In the genomic region with DNA sequence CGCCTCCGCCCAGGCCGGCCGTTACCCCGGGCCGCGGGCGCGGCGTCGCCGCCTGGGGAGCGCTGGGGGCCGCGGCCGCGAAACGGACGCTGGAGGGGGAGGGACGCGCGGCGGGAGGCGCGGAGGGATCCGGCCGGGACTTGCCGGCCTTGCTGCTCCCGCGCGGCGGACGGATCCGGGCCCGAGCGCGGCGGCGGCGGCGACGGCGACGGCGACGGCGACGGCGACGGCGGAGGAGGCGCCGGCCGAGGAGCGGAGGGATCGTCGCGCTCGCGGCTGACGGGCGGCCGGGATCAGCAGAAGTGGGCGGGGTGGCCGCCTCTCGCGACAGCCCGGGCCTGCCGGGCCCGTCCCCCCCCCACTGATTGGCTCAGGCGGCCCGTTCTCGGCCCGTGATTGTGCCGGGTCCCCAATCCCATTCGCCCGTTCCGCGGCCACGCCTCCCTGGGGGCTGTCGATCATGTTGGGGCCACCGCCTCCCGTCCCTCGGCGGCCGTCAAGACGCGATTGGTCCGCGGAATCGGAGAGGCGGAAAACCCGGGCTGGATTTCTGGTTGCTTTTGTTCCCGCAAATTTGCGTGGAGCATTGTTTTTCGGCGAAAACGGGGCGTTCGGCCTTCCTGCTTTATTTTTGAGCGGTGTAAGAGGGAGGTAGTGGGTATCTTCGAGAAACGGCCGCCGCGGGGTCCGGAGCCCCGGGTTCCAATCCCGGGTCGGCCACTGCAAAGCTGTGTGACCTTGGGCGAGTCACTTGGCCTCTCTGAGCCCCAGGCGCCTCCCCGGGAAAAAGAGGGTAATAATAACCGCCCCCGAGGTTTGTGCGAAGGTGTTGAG, we compare ENCODE assay signal across 1 cellular context.
TF ChIP-seq lines count a peak whose summit lies in the region.

Gene ZCCHC14, minus strand, starts transcription at position 304 of the 834 bp plus-strand sequence. CDS start 786 bp downstream, outside the sequence.

TF ChIP-seq in K562, 482 proteins besides CTCF, POLR2A, EP300 and RAD21 (continued from another document and continues in another):
- TF ChIP-seq U2AF2 (optimal IDR thresholded peaks at IDR 0.05; ENCODE audit: low read depth, low read length) (no peak), MITF (IDR thresholded peaks at IDR 0.05) (no peak), ZFP30 (CRISPR knock-in tag; IDR thresholded peaks at IDR 0.05; ENCODE audit: borderline replicate concordance) (no peak), SFPQ (IDR thresholded peaks at IDR 0.05; ENCODE audit: low read depth, low read length) (no peak), ZBTB5 (IDR thresholded peaks at IDR 0.05) (no peak), ZNF24 (IDR thresholded peaks at IDR 0.05) (peak; percentile 15; the same call in 1 of the 2 replicates), ATF7 (IDR thresholded peaks at IDR 0.05) (peak; percentile 57; the same call in 1 of the 2 replicates), ID3 (CRISPR knock-in tag; IDR thresholded peaks at IDR 0.05) (no peak), ID3 (tag; IDR thresholded peaks at IDR 0.05) (no peak), ZNF444 (CRISPR knock-in tag; IDR thresholded peaks at IDR 0.05) (no peak), MTA1 (IDR thresholded peaks at IDR 0.05; ENCODE audit: borderline replicate concordance) (0 out of 2 replicates have a peak, but pooled peaks have one; percentile 25), PCBP1 (IDR thresholded peaks at IDR 0.05; ENCODE audit: low read depth, low read length, poor library complexity, severe bottlenecking) (peak; percentile 82), STAT5B (CRISPR knock-in tag; IDR thresholded peaks at IDR 0.05) (no peak), NEUROD1 (IDR thresholded peaks at IDR 0.05; ENCODE audit: borderline replicate concordance, low read depth, low read length, partially characterized antibody) (peak; percentile 94), MAFG (tag; conservative IDR thresholded peaks at IDR 0.05) (no peak), CREB3L1 (IDR thresholded peaks at IDR 0.05; ENCODE audit: borderline replicate concordance, low read depth) (peak; percentile 93), TFAM (CRISPR knock-in tag; conservative IDR thresholded peaks at IDR 0.05) (no peak), ZFP36 (IDR thresholded peaks at IDR 0.05; ENCODE audit: low read depth, low read length, partially characterized antibody) (peak; percentile 92), ADNP (tag; IDR thresholded peaks at IDR 0.05) (peak; percentile 94), NKRF (IDR thresholded peaks at IDR 0.05; ENCODE audit: borderline replicate concordance) (no peak), ZBED1 (IDR thresholded peaks at IDR 0.05) (no peak), ILF3 (IDR thresholded peaks at IDR 0.05; ENCODE audit: borderline replicate concordance) (no peak), E2F3 (CRISPR knock-in tag; IDR thresholded peaks at IDR 0.05) (no peak), ZFPM2 (CRISPR knock-in tag; IDR thresholded peaks at IDR 0.05) (no peak), ZNF239 (CRISPR knock-in tag; IDR thresholded peaks at IDR 0.05) (no peak), DMBX1 (CRISPR knock-in tag; IDR thresholded peaks at IDR 0.05; ENCODE audit: borderline replicate concordance) (0 out of 2 replicates have a peak, but pooled peaks have one; percentile 46), ZNF175 (CRISPR knock-in tag; IDR thresholded peaks at IDR 0.05; ENCODE audit: low read depth) (no peak), STAT5A (IDR thresholded peaks at IDR 0.05; ENCODE audit: borderline replicate concordance, low read length) (no peak), MAZ (CRISPR knock-in tag; conservative IDR thresholded peaks at IDR 0.05 in 1 of 2, IDR thresholded peaks at IDR 0.05 in 1 of 2) (peak in 1 of 2 experiments; percentile 56; a peak in 1 of 4 replicates), HCFC1 (IDR thresholded peaks at IDR 0.05; ENCODE audit: low read depth, low read length) (peak; percentile 47; the same call in 1 of the 2 replicates), ZNF583 (CRISPR knock-in tag; IDR thresholded peaks at IDR 0.05) (no peak), PHF8 (IDR thresholded peaks at IDR 0.05; ENCODE audit: borderline replicate concordance, low read length) (peak; percentile 60; the same call in 1 of the 2 replicates), ZNF589 (CRISPR knock-in tag; IDR thresholded peaks at IDR 0.05; ENCODE audit: low read depth) (no peak), ZNF830 (CRISPR knock-in tag; IDR thresholded peaks at IDR 0.05) (no peak)
- TF ChIP-seq, protein P1, sequence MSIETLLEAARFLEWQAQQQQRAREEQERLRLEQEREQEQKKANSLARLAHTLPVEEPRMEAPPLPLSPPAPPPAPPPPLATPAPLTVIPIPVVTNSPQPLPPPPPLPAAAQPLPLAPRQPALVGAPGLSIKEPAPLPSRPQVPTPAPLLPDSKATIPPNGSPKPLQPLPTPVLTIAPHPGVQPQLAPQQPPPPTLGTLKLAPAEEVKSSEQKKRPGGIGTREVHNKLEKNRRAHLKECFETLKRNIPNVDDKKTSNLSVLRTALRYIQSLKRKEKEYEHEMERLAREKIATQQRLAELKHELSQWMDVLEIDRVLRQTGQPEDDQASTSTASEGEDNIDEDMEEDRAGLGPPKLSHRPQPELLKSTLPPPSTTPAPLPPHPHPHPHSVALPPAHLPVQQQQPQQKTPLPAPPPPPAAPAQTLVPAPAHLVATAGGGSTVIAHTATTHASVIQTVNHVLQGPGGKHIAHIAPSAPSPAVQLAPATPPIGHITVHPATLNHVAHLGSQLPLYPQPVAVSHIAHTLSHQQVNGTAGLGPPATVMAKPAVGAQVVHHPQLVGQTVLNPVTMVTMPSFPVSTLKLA (conservative IDR thresholded peaks at IDR 0.05), result peak in 1 of 2 experiments; percentile 48; a peak in 3 of 4 replicates
- TF ChIP-seq, protein P2, sequence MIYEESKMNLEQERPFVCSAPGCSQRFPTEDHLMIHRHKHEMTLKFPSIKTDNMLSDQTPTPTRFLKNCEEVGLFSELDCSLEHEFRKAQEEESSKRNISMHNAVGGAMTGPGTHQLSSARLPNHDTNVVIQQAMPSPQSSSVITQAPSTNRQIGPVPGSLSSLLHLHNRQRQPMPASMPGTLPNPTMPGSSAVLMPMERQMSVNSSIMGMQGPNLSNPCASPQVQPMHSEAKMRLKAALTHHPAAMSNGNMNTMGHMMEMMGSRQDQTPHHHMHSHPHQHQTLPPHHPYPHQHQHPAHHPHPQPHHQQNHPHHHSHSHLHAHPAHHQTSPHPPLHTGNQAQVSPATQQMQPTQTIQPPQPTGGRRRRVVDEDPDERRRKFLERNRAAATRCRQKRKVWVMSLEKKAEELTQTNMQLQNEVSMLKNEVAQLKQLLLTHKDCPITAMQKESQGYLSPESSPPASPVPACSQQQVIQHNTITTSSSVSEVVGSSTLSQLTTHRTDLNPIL (CRISPR knock-in tag; IDR thresholded peaks at IDR 0.05), result no peak
- TF ChIP-seq, protein P3, sequence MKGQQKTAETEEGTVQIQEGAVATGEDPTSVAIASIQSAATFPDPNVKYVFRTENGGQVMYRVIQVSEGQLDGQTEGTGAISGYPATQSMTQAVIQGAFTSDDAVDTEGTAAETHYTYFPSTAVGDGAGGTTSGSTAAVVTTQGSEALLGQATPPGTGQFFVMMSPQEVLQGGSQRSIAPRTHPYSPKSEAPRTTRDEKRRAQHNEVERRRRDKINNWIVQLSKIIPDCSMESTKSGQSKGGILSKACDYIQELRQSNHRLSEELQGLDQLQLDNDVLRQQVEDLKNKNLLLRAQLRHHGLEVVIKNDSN (CRISPR knock-in tag; IDR thresholded peaks at IDR 0.05), result peak; percentile 73
- TF ChIP-seq, protein P4, sequence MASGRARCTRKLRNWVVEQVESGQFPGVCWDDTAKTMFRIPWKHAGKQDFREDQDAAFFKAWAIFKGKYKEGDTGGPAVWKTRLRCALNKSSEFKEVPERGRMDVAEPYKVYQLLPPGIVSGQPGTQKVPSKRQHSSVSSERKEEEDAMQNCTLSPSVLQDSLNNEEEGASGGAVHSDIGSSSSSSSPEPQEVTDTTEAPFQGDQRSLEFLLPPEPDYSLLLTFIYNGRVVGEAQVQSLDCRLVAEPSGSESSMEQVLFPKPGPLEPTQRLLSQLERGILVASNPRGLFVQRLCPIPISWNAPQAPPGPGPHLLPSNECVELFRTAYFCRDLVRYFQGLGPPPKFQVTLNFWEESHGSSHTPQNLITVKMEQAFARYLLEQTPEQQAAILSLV (tag; IDR thresholded peaks at IDR 0.05), result no peak
